10 cellular contexts compared by ENCODE assay signal in the genomic region with DNA sequence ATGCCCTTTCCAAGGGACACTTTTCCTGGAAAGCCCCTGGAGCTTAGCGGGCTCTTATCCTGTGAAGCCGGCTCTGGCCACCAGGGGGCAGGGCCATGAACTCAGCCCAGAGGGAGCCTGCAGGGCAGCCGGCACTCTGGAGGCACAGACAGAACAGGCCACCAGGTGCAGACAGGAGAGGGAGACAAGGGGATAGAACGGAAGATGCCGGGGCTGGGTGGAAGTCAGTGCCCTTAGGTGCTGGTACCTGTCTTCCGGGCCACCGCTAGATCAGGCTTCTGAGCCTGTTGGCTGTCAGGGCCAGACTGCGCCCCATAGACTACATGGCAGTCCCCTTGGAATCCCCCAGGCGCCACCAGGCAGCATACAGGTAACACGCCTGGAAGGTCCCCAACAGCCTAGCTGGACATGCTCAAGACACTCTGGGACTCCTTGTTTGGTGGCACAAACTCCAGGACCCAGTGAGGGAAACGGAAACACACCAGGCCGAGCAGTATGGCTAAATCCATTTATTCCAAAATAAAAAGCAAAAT. TPM values are rescaled to one million over a fixed set of nuclear protein-coding genes. Genes with fewer than 3 reads are reported as not detected.
A peak's percentile ranks its signal among the peaks of the same experiment; 100 is the strongest.
DNase-seq lines count a peak whose midpoint lies in the region; ATAC-seq and TF ChIP-seq lines count a peak whose summit lies in the region.
"Not testable (repeated sequence)": the region's sequence is repeated elsewhere in the genome, so short reads cannot be mapped to it uniquely, and the experiment has no call there.
"Had no signal": no experiment of that assay in that cellular context is flagged by ENCODE, and none has a peak within 500 bp of the region (broad histone marks: within the 10 kb centered on the region; RNA-seq: fewer than 3 reads in every experiment).

No MANE protein-coding gene starts in this region.

- H3K9me3 ChIP-seq in CD4-positive, alpha-beta T cell (ENCODE audit: control insufficient read depth, low read length); T-helper 17 cell (ENCODE audit: control insufficient read depth, low read length, poor library complexity, severe bottlenecking): not testable (repeated sequence)

- not testable (repeated sequence) for DNase-seq in CD4-positive, alpha-beta T cell; T-helper 17 cell; activated T-cell treated with anti-CD3 and anti-CD28 coated beads, Interleukin-2, amount 50 U/mL, for 4 hours; left colon; stimulated activated effector memory CD8-positive, alpha-beta T cell treated with anti-CD3 and anti-CD28 coated beads, Interleukin-12 subunit alpha, Interleukin-12 subunit beta, amount 100 ng/mL, for 72 hours (ENCODE audit: low spot score in 2 of 2)
- peak; percentile 0 for DNase-seq in central memory CD4-positive, alpha-beta T cell
- DNase-seq in naive thymus-derived CD8-positive, alpha-beta T cell: peak in 2 of 10 donors; percentile 0 to 15

- not testable (repeated sequence) for H3K9me3 Mint-ChIP-seq in CD4-positive, alpha-beta T cell; activated T-cell treated with anti-CD3 and anti-CD28 coated beads, Interleukin-2, amount 50 U/mL, for 4 hours; naive thymus-derived CD8-positive, alpha-beta T cell; stimulated activated effector memory CD8-positive, alpha-beta T cell treated with anti-CD3 and anti-CD28 coated beads, Interleukin-12 subunit alpha, Interleukin-12 subunit beta, amount 100 ng/mL, for 72 hours

- ATAC-seq in CD4-positive, alpha-beta T cell (ENCODE audit: poor library complexity): peak; percentile 69
- ATAC-seq in HG02759 (IDR thresholded peaks at IDR 0.05; ENCODE audit: unreplicated experiment): peak; percentile 63
- peak; percentile 65 for ATAC-seq in T-helper 17 cell
- ATAC-seq in activated T-cell treated with anti-CD3 and anti-CD28 coated beads, Interleukin-2, amount 50 U/mL, for 4 hours: peak; percentile 59 to 73
- ATAC-seq in left colon: peak; percentile 61
- ATAC-seq in naive thymus-derived CD8-positive, alpha-beta T cell: peak; percentile 71
- peak; percentile 71 for ATAC-seq in stimulated activated effector memory CD8-positive, alpha-beta T cell treated with anti-CD3 and anti-CD28 coated beads, Interleukin-12 subunit alpha, Interleukin-12 subunit beta, amount 100 ng/mL, for 72 hours

- H3K27me3 ChIP-seq in CD4-positive, alpha-beta T cell (ENCODE audit: control insufficient read depth, insufficient read depth, low read length): not testable (repeated sequence)

- H3K36me3 Mint-ChIP-seq in CD4-positive, alpha-beta T cell (ENCODE audit: low read depth); T-helper 17 cell (ENCODE audit: low read depth); activated T-cell treated with anti-CD3 and anti-CD28 coated beads, Interleukin-2, amount 50 U/mL, for 4 hours (ENCODE audit: insufficient read depth); naive thymus-derived CD8-positive, alpha-beta T cell; stimulated activated effector memory CD8-positive, alpha-beta T cell treated with anti-CD3 and anti-CD28 coated beads, Interleukin-12 subunit alpha, Interleukin-12 subunit beta, amount 100 ng/mL, for 72 hours: not testable (repeated sequence)

- not testable (repeated sequence) for H3K27ac Mint-ChIP-seq in CD4-positive, alpha-beta T cell; T-helper 17 cell; naive thymus-derived CD8-positive, alpha-beta T cell; stimulated activated effector memory CD8-positive, alpha-beta T cell treated with anti-CD3 and anti-CD28 coated beads, Interleukin-12 subunit alpha, Interleukin-12 subunit beta, amount 100 ng/mL, for 72 hours

- H3K4me3 Mint-ChIP-seq in CD4-positive, alpha-beta T cell; T-helper 17 cell; activated T-cell treated with anti-CD3 and anti-CD28 coated beads, Interleukin-2, amount 50 U/mL, for 4 hours; naive thymus-derived CD8-positive, alpha-beta T cell; stimulated activated effector memory CD8-positive, alpha-beta T cell treated with anti-CD3 and anti-CD28 coated beads, Interleukin-12 subunit alpha, Interleukin-12 subunit beta, amount 100 ng/mL, for 72 hours: not testable (repeated sequence)

- not testable (repeated sequence) for H3K27me3 Mint-ChIP-seq in CD4-positive, alpha-beta T cell; T-helper 17 cell; activated T-cell treated with anti-CD3 and anti-CD28 coated beads, Interleukin-2, amount 50 U/mL, for 4 hours (ENCODE audit: low read depth); naive thymus-derived CD8-positive, alpha-beta T cell

- CTCF ChIA-PET in CD4-positive, alpha-beta T cell (lab: Charles Lee): not testable (repeated sequence)

- POLR2A ChIA-PET in CD4-positive, alpha-beta T cell (lab: Charles Lee); naive thymus-derived CD8-positive, alpha-beta T cell (lab: Charles Lee): not testable (repeated sequence)

- intact Hi-C loops in CD4-positive, alpha-beta T cell (cut with DNase I, micrococcal nuclease); left colon (cut with DNase I, micrococcal nuclease): not testable (repeated sequence)

- H3K27ac ChIP-seq in CD4-positive, alpha-beta T cell (ENCODE audit: low read depth, low read length): not testable (repeated sequence)

- not testable (repeated sequence) for TF ChIP-seq CTCF in CD4-positive, alpha-beta T cell (IDR thresholded peaks at IDR 0.05)

- not testable (repeated sequence) for H3K4me1 Mint-ChIP-seq in CD4-positive, alpha-beta T cell (ENCODE audit: low read depth); T-helper 17 cell; activated T-cell treated with anti-CD3 and anti-CD28 coated beads, Interleukin-2, amount 50 U/mL, for 4 hours (ENCODE audit: low read depth); naive thymus-derived CD8-positive, alpha-beta T cell; stimulated activated effector memory CD8-positive, alpha-beta T cell treated with anti-CD3 and anti-CD28 coated beads, Interleukin-12 subunit alpha, Interleukin-12 subunit beta, amount 100 ng/mL, for 72 hours

RNA-seq across cellular contexts. Expression of a gene that starts 14.9 kb away (rescaled TPM):
- 1 to 10 TPM; 1.2 TPM for total RNA-seq in CD4-positive, alpha-beta T cell
- 1 to 10 TPM in 1 of 2 donors, under 1 TPM in 1; 0.47 to 2.3 TPM for total RNA-seq in T-helper 17 cell
- under 1 TPM in 1 of 3 donors, not detected in 2; 0.16 TPM for total RNA-seq in activated T-cell treated with anti-CD3 and anti-CD28 coated beads, Interleukin-2, amount 50 U/mL, for 4 hours
- total RNA-seq in left colon: under 1 TPM; 0.39 to 0.85 TPM
- 1 to 10 TPM; 1.3 to 3.3 TPM for total RNA-seq in naive thymus-derived CD8-positive, alpha-beta T cell
- polyA plus RNA-seq in naive thymus-derived CD8-positive, alpha-beta T cell: not detected
- total RNA-seq: A172 had no signal
- polyA plus RNA-seq: IgD-negative memory B cell had no signal

RNA-seq across cellular contexts. Expression of a gene that starts 37.4 kb away (rescaled TPM):
- under 1 TPM; 0.50 to 0.69 TPM for total RNA-seq in CD4-positive, alpha-beta T cell
- total RNA-seq in T-helper 17 cell (under 1 TPM; 0.26 to 0.32 TPM), left colon (not detected)
- under 1 TPM in 1 of 3 donors, not detected in 2; 0.11 TPM for total RNA-seq in activated T-cell treated with anti-CD3 and anti-CD28 coated beads, Interleukin-2, amount 50 U/mL, for 4 hours
- total RNA-seq in naive thymus-derived CD8-positive, alpha-beta T cell: 1 to 10 TPM in 1 of 2 experiments, under 1 TPM in 1; 0.49 to 1.9 TPM
- not detected for polyA plus RNA-seq in naive thymus-derived CD8-positive, alpha-beta T cell
- total RNA-seq: A172 had no signal
- polyA plus RNA-seq: IgD-negative memory B cell had no signal
